Comparison of ENCODE assay signal across 8 cellular contexts in the genomic region with DNA sequence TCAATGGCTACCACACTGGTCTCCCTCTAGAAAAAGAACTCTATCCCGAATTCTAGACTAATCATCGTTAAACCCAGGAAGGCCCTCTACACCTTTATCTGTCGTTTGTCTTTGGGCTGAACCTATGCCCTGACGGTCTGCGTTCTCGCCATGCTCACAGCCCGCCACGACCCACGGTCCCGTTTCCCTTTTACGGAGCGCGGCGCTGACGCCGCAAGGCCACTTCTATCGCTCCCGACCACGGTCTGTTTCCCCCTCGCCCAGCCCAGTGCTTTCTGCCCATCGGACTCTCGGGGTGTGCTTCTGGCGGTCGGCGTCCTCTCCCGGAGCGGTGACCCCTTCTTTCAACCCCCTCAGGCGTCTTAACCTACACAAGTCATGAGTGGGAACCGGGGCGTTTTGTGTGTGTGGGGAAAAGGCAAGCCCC. TPM values are rescaled to one million over a fixed set of nuclear protein-coding genes. Genes with fewer than 3 reads are reported as not detected.
DNase-seq lines count a peak whose midpoint lies in the region; ATAC-seq lines count a peak whose summit lies in the region.

No MANE protein-coding gene starts in this region.

- H3K27ac Mint-ChIP-seq in activated CD8-positive, alpha-beta T cell treated with anti-CD3 and anti-CD28 coated beads, Interleukin-2, amount 10 ng/mL, durations not matched to agents 7 days and 5 days: peak overlapping the region; percentile 97
- peak overlapping the region; percentile 91 to 96 for H3K27ac Mint-ChIP-seq in effector memory CD8-positive, alpha-beta T cell

- peak overlapping the region; percentile 58 for H3K4ac ChIP-seq in mesendoderm (ENCODE audit: low read depth, low read length)

- H3K4me1 Mint-ChIP-seq in activated CD8-positive, alpha-beta T cell treated with anti-CD3 and anti-CD28 coated beads, Interleukin-2, amount 10 ng/mL, durations not matched to agents 7 days and 5 days (ENCODE audit: low read depth): peaks cover 46% of the 10 kb centered on the region
- H3K4me1 Mint-ChIP-seq in effector memory CD8-positive, alpha-beta T cell (ENCODE audit: low read depth in 2 of 2): peaks cover 14 to 17% of the 10 kb centered on the region in 2 donors

- DNase-seq in NCI-H146 (lab: John Stamatoyannopoulos, UW) (peak; percentile 54), mesendoderm (peak; percentile 52), NCI-H446 treated with DMSO at 0.1 percent for 48 hours (lab: John Stamatoyannopoulos, UW) (no peak)
- peak; percentile 56 for DNase-seq in activated CD8-positive, alpha-beta T cell treated with anti-CD3 and anti-CD28 coated beads, Interleukin-2, amount 10 ng/mL, durations not matched to agents 7 days and 5 days
- DNase-seq in effector memory CD8-positive, alpha-beta T cell: peak; percentile 33 to 46 (median 35)
- peak; percentile 22 to 32 for DNase-seq in stimulated activated CD8-positive, alpha-beta memory T cell treated with anti-CD3 and anti-CD28 coated beads, Interleukin-2, amount 100 ng/mL, for 48 hours (ENCODE audit: low read depth in 2 of 2)

- POLR2A ChIA-PET in activated CD8-positive, alpha-beta T cell treated with anti-CD3 and anti-CD28 coated beads, Interleukin-2, amount 10 ng/mL, durations not matched to agents 7 days and 5 days (lab: Charles Lee): interaction anchor here (0.6 to 3.5 kb wide), 7 partner anchors 10 to 196 kb away, joined by 3 to 29 read pairs (median 4); partner anchors contain the start of genes CARNMT1, NMRK1 and OSTF1

- no peak overlapping the region for H4K5ac ChIP-seq in mesendoderm (ENCODE audit: low read length)

- H3K27me3 Mint-ChIP-seq in activated CD8-positive, alpha-beta T cell treated with anti-CD3 and anti-CD28 coated beads, Interleukin-2, amount 10 ng/mL, durations not matched to agents 7 days and 5 days (ENCODE audit: low read depth): no peaks in the 10 kb centered on the region
- no peaks in the 10 kb centered on the region for H3K27me3 Mint-ChIP-seq in effector memory CD8-positive, alpha-beta T cell

- peak overlapping the region; percentile 98 for H3K4me3 Mint-ChIP-seq in activated CD8-positive, alpha-beta T cell treated with anti-CD3 and anti-CD28 coated beads, Interleukin-2, amount 10 ng/mL, durations not matched to agents 7 days and 5 days
- H3K4me3 Mint-ChIP-seq in effector memory CD8-positive, alpha-beta T cell: peak overlapping the region; percentile 97

- peaks cover 32% of the 10 kb centered on the region for H3K36me3 Mint-ChIP-seq in activated CD8-positive, alpha-beta T cell treated with anti-CD3 and anti-CD28 coated beads, Interleukin-2, amount 10 ng/mL, durations not matched to agents 7 days and 5 days (ENCODE audit: low read depth)
- peaks cover 17% of the 10 kb centered on the region for H3K36me3 Mint-ChIP-seq in effector memory CD8-positive, alpha-beta T cell (ENCODE audit: insufficient read depth)

- H3K9ac ChIP-seq in mesendoderm (ENCODE audit: low read length): peak overlapping the region; percentile 83

- peak overlapping the region; percentile 97 for H3K56ac ChIP-seq in mesendoderm (ENCODE audit: low read length)

- no peaks in the 10 kb centered on the region for H3K79me2 ChIP-seq in mesendoderm (ENCODE audit: control insufficient read depth, insufficient read depth, low read length)

- H3K4me1 ChIP-seq in mesendoderm (ENCODE audit: control insufficient read depth, low read depth, low read length): peaks cover 2% of the 10 kb centered on the region

- no peak overlapping the region for H2BK15ac ChIP-seq in mesendoderm (replicated peaks; ENCODE audit: low read depth)

- H2BK120ac ChIP-seq in mesendoderm (ENCODE audit: low read depth, low read length): no peak overlapping the region

- WGBS in mesendoderm (ENCODE audit: extremely low coverage, insufficient coverage, low lambda C conversion rate): no CpG with 5 or more reads among the region's 30 CpGs

- H3K4me2 ChIP-seq in mesendoderm (ENCODE audit: low read length): peak overlapping the region; percentile 68

- no peak overlapping the region for H4K8ac ChIP-seq in mesendoderm (ENCODE audit: low read depth, low read length)

- no peaks in the 10 kb centered on the region for H3K27me3 ChIP-seq in mesendoderm (ENCODE audit: insufficient read depth, low read length, poor library complexity)

- no peak overlapping the region for H2AK5ac ChIP-seq in mesendoderm (ENCODE audit: low read length)

- H3K18ac ChIP-seq in mesendoderm (ENCODE audit: low read length): peak overlapping the region; percentile 92

- ATAC-seq in GM18498 (IDR thresholded peaks at IDR 0.05; ENCODE audit: unreplicated experiment): peak; percentile 40
- ATAC-seq in HG02642 (IDR thresholded peaks at IDR 0.05; ENCODE audit: poor library complexity, unreplicated experiment): peak; percentile 40
- ATAC-seq in activated CD8-positive, alpha-beta T cell treated with anti-CD3 and anti-CD28 coated beads, Interleukin-2, amount 10 ng/mL, durations not matched to agents 7 days and 5 days: peak; percentile 34
- ATAC-seq in effector memory CD8-positive, alpha-beta T cell (replicated peaks): peak; percentile 36

- H3K9me3 Mint-ChIP-seq in activated CD8-positive, alpha-beta T cell treated with anti-CD3 and anti-CD28 coated beads, Interleukin-2, amount 10 ng/mL, durations not matched to agents 7 days and 5 days (ENCODE audit: insufficient read depth): no peaks in the 10 kb centered on the region
- no peaks in the 10 kb centered on the region for H3K9me3 Mint-ChIP-seq in effector memory CD8-positive, alpha-beta T cell

- H2BK5ac ChIP-seq in mesendoderm (ENCODE audit: low read length): peak overlapping the region; percentile 18

- H3K36me3 ChIP-seq in mesendoderm (ENCODE audit: control insufficient read depth, insufficient read depth, low read length): no peaks in the 10 kb centered on the region

- CTCF ChIA-PET in activated CD8-positive, alpha-beta T cell treated with anti-CD3 and anti-CD28 coated beads, Interleukin-2, amount 10 ng/mL, durations not matched to agents 7 days and 5 days (lab: Charles Lee): interaction anchor here (0.6 to 4.3 kb wide), 23 partner anchors 8 to 218 kb away, joined by 3 to 23 read pairs (median 6); partner anchors contain the start of genes CARNMT1, NMRK1 and OSTF1

- peak overlapping the region; percentile 75 for H3K4me3 ChIP-seq in mesendoderm (ENCODE audit: low read length)

- H3K27ac ChIP-seq in mesendoderm (ENCODE audit: low read depth, low read length): peak overlapping the region; percentile 35

- H3K23ac ChIP-seq in mesendoderm (ENCODE audit: low read length): peak overlapping the region; percentile 48

- H3K79me1 ChIP-seq in mesendoderm (ENCODE audit: low read length): no peaks in the 10 kb centered on the region

RNA-seq across cellular contexts. Expression of gene C9orf40, which starts 1.0 kb away (rescaled TPM):
- total RNA-seq in activated CD8-positive, alpha-beta T cell treated with anti-CD3 and anti-CD28 coated beads, Interleukin-2, amount 10 ng/mL, durations not matched to agents 7 days and 5 days: 10 to 100 TPM; 22.9 TPM
- polyA plus RNA-seq in mesendoderm (2013, experiment 1 of 2): 10.4 TPM
- 10.6 TPM for polyA plus RNA-seq in mesendoderm (2013, experiment 2 of 2)
